Comparison of ENCODE assay signal across 24 cellular contexts in the genomic region with DNA sequence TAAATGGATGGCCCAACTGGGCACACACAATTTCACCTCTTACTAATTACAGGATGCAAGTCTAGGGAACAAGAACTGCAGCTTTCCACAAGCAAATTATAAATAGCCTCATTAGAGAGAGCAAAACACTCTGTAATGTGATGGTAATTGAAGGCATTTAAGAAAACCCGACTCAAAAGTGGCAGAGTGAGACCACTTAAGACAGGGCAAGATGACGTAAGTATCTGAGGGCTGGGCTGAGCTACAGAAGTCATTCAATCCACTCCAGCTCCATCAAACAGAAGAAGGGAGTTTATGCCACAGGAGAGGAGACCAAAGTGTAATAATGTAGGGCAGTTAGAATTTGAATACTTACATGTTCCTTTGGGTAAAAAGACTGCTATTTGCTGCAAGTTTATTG.
"Had no signal": no experiment of that assay in that cellular context is flagged by ENCODE, and none has a peak within 500 bp of the region (broad histone marks: within the 10 kb centered on the region; RNA-seq: fewer than 3 reads in every experiment).

No MANE protein-coding gene starts in this region.

- H3K27ac ChIP-seq: neural progenitor cell, ovary, parathyroid adenoma, psoas muscle, right lobe of liver, sigmoid colon, stomach, thoracic aorta, thyroid gland, tibial nerve, vagina had no signal

- ATAC-seq: psoas muscle; right cardiac atrium; right lobe of liver; stimulated activated effector memory CD8-positive, alpha-beta T cell treated with anti-CD3 and anti-CD28 coated beads, Interleukin-12 subunit alpha, Interleukin-12 subunit beta, amount 100 ng/mL, for 72 hours; stimulated activated naive B cell treated with anti-CD40 and anti-IgM and Interleukin-4, amounts not matched to agents 10 μg/mL and 1 μg/mL and 100 μg/mL, for 72 hours had no signal

- H3K4me3 ChIP-seq: neural progenitor cell, ovary, psoas muscle, right lobe of liver, sigmoid colon, stomach, thoracic aorta, thyroid gland, tibial nerve, upper lobe of left lung, vagina had no signal

- H3K79me2 ChIP-seq: parathyroid adenoma had no signal

- H3K27me3 ChIP-seq: neural progenitor cell, ovary, right lobe of liver, sigmoid colon, stomach, thyroid gland, tibial nerve, upper lobe of left lung, vagina had no signal

- H3K9me3 ChIP-seq: ovary, psoas muscle, right lobe of liver, sigmoid colon, stomach, thoracic aorta, thyroid gland, tibial nerve, upper lobe of left lung, vagina had no signal

- DNase-seq: occipital lobe; ovary; posterior cingulate gyrus; psoas muscle; right cardiac atrium; right lobe of liver; sigmoid colon; small intestine; stimulated activated CD4-positive, alpha-beta T cell treated with anti-CD3 and anti-CD28 coated beads, Interleukin-15, amount 100 ng/mL, for 24 hours; stimulated activated CD4-positive, alpha-beta T cell treated with anti-CD3 and anti-CD28 coated beads, Interleukin-2, amount 100 ng/mL, for 24 hours; stimulated activated CD4-positive, alpha-beta T cell treated with anti-CD3 and anti-CD28 coated beads, Interleukin-2, amount 100 ng/mL, for 48 hours; stimulated activated CD4-positive, alpha-beta T cell treated with anti-CD3 and anti-CD28 coated beads, Interleukin-4, amount 100 ng/mL, for 24 hours; stimulated activated naive B cell treated with anti-CD40 and anti-IgM and Interleukin-4, amounts not matched to agents 10 μg/mL and 1 μg/mL and 100 μg/mL, for 72 hours; stimulated activated naive CD4-positive, alpha-beta T cell treated with Interleukin-2 at 50 U/mL for 16 hours; stomach; thyroid gland; trophoblast cell had no signal

- H3K36me3 ChIP-seq: ovary, right lobe of liver, sigmoid colon, thoracic aorta, thyroid gland, upper lobe of left lung, vagina had no signal

- H3K9ac ChIP-seq: neural progenitor cell, parathyroid adenoma had no signal

- H3K4me2 ChIP-seq: neural progenitor cell had no signal

- H3K4me1 ChIP-seq: neural progenitor cell, psoas muscle, right lobe of liver, sigmoid colon, stomach, thyroid gland, tibial nerve, vagina had no signal

- H2AFZ ChIP-seq: neural progenitor cell, parathyroid adenoma had no signal
